Comparison of ENCODE assay signal across 15 cellular contexts in genomic region chr9:16442622-16443021, GRCh38.
DNase-seq lines count a peak whose midpoint lies in the region; ATAC-seq, FAIRE-seq and TF ChIP-seq lines count a peak whose summit lies in the region.
"Had no signal": no experiment of that assay in that cellular context is flagged by ENCODE, and none has a peak within 500 bp of the region (broad histone marks: within the 10 kb centered on the region; RNA-seq: fewer than 3 reads in every experiment).

No MANE protein-coding gene starts in this region.

- no peaks in the 10 kb centered on the region for H3K9me3 Mint-ChIP-seq in nephron
- no peaks in the 10 kb centered on the region for H3K9me3 Mint-ChIP-seq in activated T-helper 1 cell treated with anti-CD3 and anti-CD28 coated beads, Interleukin-12 subunit alpha, Interleukin-12 subunit beta, Interleukin-2, Interleukin-4 antibody, amounts not matched to agents 30 ng/mL and 10 ng/mL and 1 ng/mL, durations not matched to agents 14 hours and 24 hours and 36 hours

- peaks cover 18% of the 10 kb centered on the region for H3K36me3 Mint-ChIP-seq in nephron (ENCODE audit: low read depth)
- no peaks in the 10 kb centered on the region for H3K36me3 Mint-ChIP-seq in activated T-helper 1 cell treated with anti-CD3 and anti-CD28 coated beads, Interleukin-12 subunit alpha, Interleukin-12 subunit beta, Interleukin-2, Interleukin-4 antibody, amounts not matched to agents 30 ng/mL and 10 ng/mL and 1 ng/mL, durations not matched to agents 14 hours and 24 hours and 36 hours (ENCODE audit: low read depth)

- peak; percentile 88 for FAIRE-seq in RCC 7860 (lab: Jason Lieb, UNC)

- no peak overlapping the region for H3K4me3 Mint-ChIP-seq in nephron
- no peak overlapping the region for H3K4me3 Mint-ChIP-seq in activated T-helper 1 cell treated with anti-CD3 and anti-CD28 coated beads, Interleukin-12 subunit alpha, Interleukin-12 subunit beta, Interleukin-2, Interleukin-4 antibody, amounts not matched to agents 30 ng/mL and 10 ng/mL and 1 ng/mL, durations not matched to agents 14 hours and 24 hours and 36 hours

- H3K4me3 ChIP-seq in epithelial cell of proximal tubule (ENCODE audit: low read depth, low read length), result no peak overlapping the region
- H3K4me3 ChIP-seq: dorsolateral prefrontal cortex, vagina had no signal

- TF ChIP-seq CTCF in epithelial cell of proximal tubule (conservative IDR thresholded peaks at IDR 0.05; ENCODE audit: low read depth, low read length) (no peak), nephron (IDR thresholded peaks at IDR 0.05; ENCODE audit: unreplicated experiment in 3 of 3) (no peak)

- H3K27me3 Mint-ChIP-seq in nephron (ENCODE audit: low read depth), result no peaks in the 10 kb centered on the region
- H3K27me3 Mint-ChIP-seq in activated T-helper 1 cell treated with anti-CD3 and anti-CD28 coated beads, Interleukin-12 subunit alpha, Interleukin-12 subunit beta, Interleukin-2, Interleukin-4 antibody, amounts not matched to agents 30 ng/mL and 10 ng/mL and 1 ng/mL, durations not matched to agents 14 hours and 24 hours and 36 hours (ENCODE audit: insufficient read depth), result no peaks in the 10 kb centered on the region

- peak; percentile 44 for DNase-seq in Daoy (ENCODE audit: low read depth)
- DNase-seq in RCC 7860 (ENCODE audit: low spot score), result peak; percentile 51
- peak; percentile 70 for DNase-seq in epithelial cell of proximal tubule (ENCODE audit: low read depth)
- DNase-seq in ureter (ENCODE audit: low spot score), result no peak
- DNase-seq in activated T-helper 1 cell treated with anti-CD3 and anti-CD28 coated beads, Interleukin-12 subunit alpha, Interleukin-12 subunit beta, Interleukin-2, Interleukin-4 antibody, amounts not matched to agents 30 ng/mL and 10 ng/mL and 1 ng/mL, durations not matched to agents 14 hours and 24 hours and 36 hours (ENCODE audit: low spot score), result no peak
- DNase-seq: activated naive CD4-positive, alpha-beta T cell treated with anti-CD3 and anti-CD28 coated beads, Interleukin-2, amount 50 U/mL, for 16 hours; AML-193; dorsolateral prefrontal cortex; NCI-H187 treated with DMSO at 0.1 percent for 48 hours; stimulated activated CD8-positive, alpha-beta memory T cell treated with anti-CD3 and anti-CD28 coated beads, Interleukin-4, amount 100 ng/mL, for 48 hours; T-helper 1 cell had no signal

- peak overlapping the region in 2 of 3 experiments; percentile 13 to 49 for H3K27ac Mint-ChIP-seq in nephron
- H3K27ac Mint-ChIP-seq in activated T-helper 1 cell treated with anti-CD3 and anti-CD28 coated beads, Interleukin-12 subunit alpha, Interleukin-12 subunit beta, Interleukin-2, Interleukin-4 antibody, amounts not matched to agents 30 ng/mL and 10 ng/mL and 1 ng/mL, durations not matched to agents 14 hours and 24 hours and 36 hours, result no peak overlapping the region

- ATAC-seq in HG02973 (IDR thresholded peaks at IDR 0.05; ENCODE audit: unreplicated experiment) (no peak), GM18907 (IDR thresholded peaks at IDR 0.05; ENCODE audit: unreplicated experiment) (no peak)

- intact Hi-C loops in activated T-helper 1 cell treated with anti-CD3 and anti-CD28 coated beads, Interleukin-12 subunit alpha, Interleukin-12 subunit beta, Interleukin-2, Interleukin-4 antibody, amounts not matched to agents 30 ng/mL and 10 ng/mL and 1 ng/mL, durations not matched to agents 14 hours and 24 hours and 36 hours (cut with micrococcal nuclease), result no loop called here

- peaks cover 12% of the 10 kb centered on the region for H3K4me1 Mint-ChIP-seq in nephron
- no peaks in the 10 kb centered on the region for H3K4me1 Mint-ChIP-seq in activated T-helper 1 cell treated with anti-CD3 and anti-CD28 coated beads, Interleukin-12 subunit alpha, Interleukin-12 subunit beta, Interleukin-2, Interleukin-4 antibody, amounts not matched to agents 30 ng/mL and 10 ng/mL and 1 ng/mL, durations not matched to agents 14 hours and 24 hours and 36 hours (ENCODE audit: low read depth)

Comparison
In these comparisons a context has a peak if more than half of its experiments do, and no peak if none do; other contexts are left out.
1. DNase-seq: peak in Daoy (single experiment), RCC 7860 (single experiment) and epithelial cell of proximal tubule (single experiment); none in ureter (single experiment) and activated T-helper 1 cell treated with anti-CD3 and anti-CD28 coated beads, Interleukin-12 subunit alpha, Interleukin-12 subunit beta, Interleukin-2, Interleukin-4 antibody, amounts not matched to agents 30 ng/mL and 10 ng/mL and 1 ng/mL, durations not matched to agents 14 hours and 24 hours and 36 hours (single experiment).